ENCODE assay signal across 25 cellular contexts in genomic region chr17:34358631-34359030, GRCh38. TPM values are rescaled to one million over a fixed set of nuclear protein-coding genes. Genes with fewer than 3 reads are reported as not detected.
"Had no signal": no experiment of that assay in that cellular context is flagged by ENCODE, and none has a peak within 500 bp of the region (broad histone marks: within the 10 kb centered on the region; RNA-seq: fewer than 3 reads in every experiment).

No MANE protein-coding gene starts in this region.

- ATAC-seq: K562, Panc1, PC-3, SK-N-SH treated with all-trans-retinoic acid at 6 μM for 48 hours had no signal

- H3K27ac Mint-ChIP-seq: IgD-negative memory B cell had no signal

- H3K4me3 ChIP-seq: K562, SJCRH30 had no signal

- H3K36me3 Mint-ChIP-seq: IgD-negative memory B cell had no signal

- H3K9me3 ChIP-seq: SJCRH30 had no signal

- H3K27ac ChIP-seq: KMS-11, RWPE1, SJCRH30 had no signal

- H3K4me1 ChIP-seq: SJCRH30 had no signal

- DNase-seq: Kasumi-1, MM.1S, NCI-H1092 treated with DMSO at 0.1 percent for 48 hours, NCI-H1436, NCI-H1694, NCI-H187 treated with DMSO at 0.1 percent for 48 hours, NCI-H2029 treated with DMSO at 0.1 percent for 48 hours, NCI-H2171 treated with DMSO at 0.1 percent for 48 hours, NCI-H446, NCI-H510A, NCI-H524 treated with DMSO at 0.1 percent for 48 hours, NCI-H69, NCI-H774, PC-3, SHP77, SJCRH30 had no signal

- H3K9ac ChIP-seq: KMS-11 had no signal

- H3K4me1 Mint-ChIP-seq: IgD-negative memory B cell had no signal

- H3K4me2 ChIP-seq: KMS-11 had no signal

- H3K36me3 ChIP-seq: SJCRH30 had no signal

RNA-seq across cellular contexts. Expression of gene CCL13, which starts 2.4 kb away (rescaled TPM):
- total RNA-seq: HT1080, K562, M059J, OCI-LY7, PC-3, SJCRH30 had no signal

RNA-seq across cellular contexts. Expression of gene CCL1, which starts 4.4 kb away (rescaled TPM):
- total RNA-seq: HT1080, K562, M059J, OCI-LY7, PC-3, SJCRH30 had no signal

RNA-seq across cellular contexts. Expression of gene CCL8, which starts 39.4 kb away (rescaled TPM):
- total RNA-seq: HT1080, K562, OCI-LY7, PC-3, SJCRH30 had no signal
